In the genomic region with DNA sequence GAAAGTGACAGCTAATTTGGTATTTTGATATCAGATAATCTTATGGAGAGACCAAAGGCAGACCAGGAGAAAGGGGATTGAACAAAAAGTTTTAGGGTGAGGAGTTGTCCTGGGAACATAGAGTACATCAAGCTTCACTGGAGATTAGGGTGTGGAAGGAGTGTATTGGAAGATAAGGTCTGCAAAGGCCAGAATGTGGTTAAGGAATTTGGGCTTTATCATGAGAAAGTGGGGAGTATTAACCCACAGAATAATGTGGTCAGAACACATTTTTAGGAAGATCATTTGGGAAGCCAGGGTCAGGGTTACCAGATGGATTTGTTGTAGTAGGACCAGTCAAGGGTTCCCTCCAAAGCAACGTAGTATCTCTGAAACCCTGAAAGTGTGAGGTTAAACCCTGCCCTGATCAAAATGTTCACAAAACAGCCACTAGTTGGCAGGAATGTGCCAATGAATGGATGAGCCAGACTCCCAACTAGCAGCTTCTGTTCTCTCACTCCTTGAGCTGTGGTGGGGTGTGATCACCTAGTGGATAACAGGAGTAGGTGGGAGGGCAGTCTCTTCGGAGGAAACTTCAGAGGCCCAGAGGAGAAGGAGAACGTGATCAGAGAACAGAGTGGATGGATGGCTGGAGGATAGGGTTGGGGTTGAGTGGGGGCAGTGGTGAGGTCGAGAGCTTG, we compare ENCODE assay signal across 8 cellular contexts. TPM values are rescaled to one million over a fixed set of nuclear protein-coding genes. Genes with fewer than 3 reads are reported as not detected.
DNase-seq lines count a peak whose midpoint lies in the region; ATAC-seq, FAIRE-seq and TF ChIP-seq lines count a peak whose summit lies in the region.

No MANE protein-coding gene starts in this region.

- H3K4me3 ChIP-seq in LNCaP clone FGC (ENCODE audit: low read depth, low read length), result no peak overlapping the region
- H3K4me3 ChIP-seq in ascending aorta, result peak overlapping the region in 1 of 2 donors; percentile 81
- no peak overlapping the region for H3K4me3 ChIP-seq in right atrium auricular region

- no peaks in the 10 kb centered on the region for H3K27me3 ChIP-seq in ascending aorta
- H3K27me3 ChIP-seq in right atrium auricular region, result no peaks in the 10 kb centered on the region

- FAIRE-seq in GM12892 (lab: Jason Lieb, UNC), result peak; percentile 94

- H3K4me1 ChIP-seq in ascending aorta, result peaks cover 3 to 9% of the 10 kb centered on the region in 2 donors
- peaks cover 0 to 6% of the 10 kb centered on the region in 2 donors for H3K4me1 ChIP-seq in right atrium auricular region

- H3K36me3 ChIP-seq in ascending aorta, result peaks cover 17% of the 10 kb centered on the region in 2 donors
- H3K36me3 ChIP-seq in right atrium auricular region, result peaks cover 7% of the 10 kb centered on the region

- peak; percentile 78 for TF ChIP-seq CTCF in AG09319 (IDR thresholded peaks at IDR 0.05; ENCODE audit: low read depth, low read length)
- TF ChIP-seq CTCF in LNCaP clone FGC (IDR thresholded peaks at IDR 0.05; ENCODE audit: control insufficient read depth, extremely low read depth, insufficient read depth), result peak; percentile 78
- peak; percentile 78 to 88 (median 84) for TF ChIP-seq CTCF in ascending aorta (IDR thresholded peaks at IDR 0.05)
- TF ChIP-seq CTCF in right atrium auricular region (IDR thresholded peaks at IDR 0.05), result peak; percentile 57 to 73

- ATAC-seq in sciatic nerve (peak; percentile 58), HG03108 (IDR thresholded peaks at IDR 0.05; ENCODE audit: unreplicated experiment) (no peak)

- H3K9me3 ChIP-seq in ascending aorta (no peaks in the 10 kb centered on the region), right atrium auricular region (no peaks in the 10 kb centered on the region)

- DNase-seq in AG09319 (ENCODE audit: extremely low read depth, low read depth), result no peak
- DNase-seq in GM12892 (ENCODE audit: insufficient read length), result peak; percentile 44
- DNase-seq in LNCaP clone FGC (ENCODE audit: low read depth), result no peak
- DNase-seq in RPMI8226, result peak; percentile 85
- DNase-seq in ascending aorta (ENCODE audit: low spot score in 2 of 2), result peak in 1 of 2 donors; percentile 74
- DNase-seq in right atrium auricular region (ENCODE audit: low spot score), result no peak
- DNase-seq in sciatic nerve (ENCODE audit: low spot score), result no peak

- no peak for TF ChIP-seq POLR2A in GM12892 (IDR thresholded peaks at IDR 0.05; ENCODE audit: low read depth, low read length)

- intact Hi-C loops in ascending aorta (cut with DNase I), result loop anchor here (5.0 to 10.0 kb wide), 3 partner anchors 156 to 886 kb away; a partner anchor contains a TSS
- intact Hi-C loops in sciatic nerve (cut with DNase I), result loop anchor here (5.0 kb wide), 1 partner anchor 149 kb away; no protein-coding TSS in a partner anchor

- H3K27ac ChIP-seq in ascending aorta, result peak overlapping the region; percentile 97 to 98
- H3K27ac ChIP-seq in right atrium auricular region, result no peak overlapping the region

RNA-seq across cellular contexts. Expression of a gene that starts 35.8 kb away (rescaled TPM):
- polyA plus RNA-seq in GM12892 (2012; ENCODE audit: missing spikeins), result 45.9 TPM
- total RNA-seq in ascending aorta (15.5 TPM), right atrium auricular region (10 to 100 TPM; 25.0 to 51.5 TPM), sciatic nerve (968 TPM)

Comparison
In these comparisons a context has a peak if more than half of its experiments do, and no peak if none do; other contexts are left out.
1. DNase-seq: peak in GM12892 (single experiment) and RPMI8226 (single experiment); none in AG09319 (single experiment), LNCaP clone FGC (single experiment), right atrium auricular region (single experiment) and sciatic nerve (single experiment).
2. H3K27ac ChIP-seq: peak in ascending aorta (2 of 2); none in right atrium auricular region (0 of 2).
3. RNA of a gene that starts 35.8 kb away (total RNA-seq): 968 TPM in sciatic nerve (single experiment); 25.0 to 51.5 TPM in right atrium auricular region and 15.5 TPM in ascending aorta (single experiment); every median in the first group is over 10 times any median in the second.
4. Peak in every context shown above with its lines, with median percentiles within 50 percentile points of each other: CTCF ChIP-seq.